In genomic region chr4:73222466-73223257, GRCh38 we compare ENCODE assay signal across 8 cellular contexts. TPM values are rescaled to one million over a fixed set of nuclear protein-coding genes. Genes with fewer than 3 reads are reported as not detected.
A peak's percentile ranks its signal among the peaks of the same experiment; 100 is the strongest.
DNase-seq lines count a peak whose midpoint lies in the region; ATAC-seq and TF ChIP-seq lines count a peak whose summit lies in the region.

No MANE protein-coding gene starts in this region.

- peaks cover 20% of the 10 kb centered on the region for H3K4me1 Mint-ChIP-seq in activated naive CD8-positive, alpha-beta T cell treated with anti-CD3 and anti-CD28 coated beads for 36 hours
- peaks cover 18% of the 10 kb centered on the region for H3K4me1 Mint-ChIP-seq in type B pancreatic cell (ENCODE audit: unreplicated experiment)

- H3K36me3 ChIP-seq in GM23248 (ENCODE audit: low read depth) (no peaks in the 10 kb centered on the region), KMS-11 (ENCODE audit: insufficient read depth) (no peaks in the 10 kb centered on the region), Peyer's patch (no peaks in the 10 kb centered on the region), prostate gland (no peaks in the 10 kb centered on the region)

- no peaks in the 10 kb centered on the region for H3K9me2 ChIP-seq in GM23248 (ENCODE audit: insufficient read depth)

- peaks cover 17% of the 10 kb centered on the region for H3K36me3 Mint-ChIP-seq in activated naive CD8-positive, alpha-beta T cell treated with anti-CD3 and anti-CD28 coated beads for 36 hours
- peaks cover 3% of the 10 kb centered on the region for H3K36me3 Mint-ChIP-seq in type B pancreatic cell

- H3K9me3 ChIP-seq in GM23248 (ENCODE audit: low read depth) (no peaks in the 10 kb centered on the region), Peyer's patch (no peaks in the 10 kb centered on the region), prostate gland (no peaks in the 10 kb centered on the region)

- H3K27me3 ChIP-seq in GM23248 (replicated peaks; ENCODE audit: insufficient read depth): no peaks in the 10 kb centered on the region
- no peaks in the 10 kb centered on the region for H3K27me3 ChIP-seq in KMS-11 (ENCODE audit: insufficient read depth, low read depth)
- no peaks in the 10 kb centered on the region for H3K27me3 ChIP-seq in Peyer's patch
- no peaks in the 10 kb centered on the region for H3K27me3 ChIP-seq in prostate gland (replicated peaks; ENCODE audit: insufficient read depth)

- TF ChIP-seq POLR2A in Peyer's patch (IDR thresholded peaks at IDR 0.05): peak; percentile 42
- peak; percentile 14 for TF ChIP-seq POLR2A in prostate gland (IDR thresholded peaks at IDR 0.05)

- H3K79me2 ChIP-seq in GM23248 (ENCODE audit: insufficient read depth) (peaks cover 100% of the 10 kb centered on the region), KMS-11 (ENCODE audit: insufficient read depth, low read depth) (peaks cover 64% of the 10 kb centered on the region)

- no peak overlapping the region for H3K27ac Mint-ChIP-seq in activated naive CD8-positive, alpha-beta T cell treated with anti-CD3 and anti-CD28 coated beads for 36 hours
- H3K27ac Mint-ChIP-seq in type B pancreatic cell: no peak overlapping the region

- H4K20me1 ChIP-seq in GM23248 (ENCODE audit: insufficient read depth) (peaks cover 2% of the 10 kb centered on the region; the same call in 1 of the 2 replicates), KMS-11 (ENCODE audit: insufficient read depth) (peaks cover 38% of the 10 kb centered on the region)

- intact Hi-C loops in Right ventricle myocardium superior (cut with DNase I): loop anchor here (5.0 kb wide), 1 partner anchor 35 kb away; the partner anchor contains the start of gene ANKRD17
- intact Hi-C loops in prostate gland (cut with DNase I): no loop called here

- H3K4me1 ChIP-seq in GM23248 (ENCODE audit: insufficient read depth) (peaks cover 32% of the 10 kb centered on the region), KMS-11 (ENCODE audit: low read depth, poor library complexity, severe bottlenecking) (peaks cover 49% of the 10 kb centered on the region), Peyer's patch (peaks cover 0 to 26% (median 3%) of the 10 kb centered on the region in 4 donors), prostate gland (replicated peaks) (no peaks in the 10 kb centered on the region)

- H3K4me3 ChIP-seq in GM23248 (peak overlapping the region; percentile 91), KMS-11 (IDR thresholded peaks at IDR 0.05; ENCODE audit: insufficient read depth, low read depth, low read length) (no peak overlapping the region), Peyer's patch (peak overlapping the region; percentile 10 to 56 (median 42)), prostate gland (peak overlapping the region; percentile 21 to 35)

- in situ Hi-C loops in GM23248 (cut with MboI): no loop called here

- H3F3A ChIP-seq in GM23248 (ENCODE audit: insufficient read depth): peaks cover 24% of the 10 kb centered on the region

- TF ChIP-seq CTCF in KMS-11 (conservative IDR thresholded peaks at IDR 0.05; ENCODE audit: low read depth, low read length) (no peak), Peyer's patch (IDR thresholded peaks at IDR 0.05) (no peak), prostate gland (IDR thresholded peaks at IDR 0.05) (no peak), type B pancreatic cell (conservative IDR thresholded peaks at IDR 0.05) (no peak)

- peak; percentile 98 for ATAC-seq in Right ventricle myocardium superior (ENCODE audit: poor library complexity)

- H3K27ac ChIP-seq in GM23248 (peak overlapping the region; percentile 89), KMS-11 (no peak overlapping the region), Peyer's patch (peak overlapping the region in 3 of 4 donors; percentile 74 to 90 (median 78)), prostate gland (peak overlapping the region; percentile 54 to 63)

- no peaks in the 10 kb centered on the region for H3K9me3 Mint-ChIP-seq in activated naive CD8-positive, alpha-beta T cell treated with anti-CD3 and anti-CD28 coated beads for 36 hours
- no peaks in the 10 kb centered on the region for H3K9me3 Mint-ChIP-seq in type B pancreatic cell

- H3K27me3 Mint-ChIP-seq in activated naive CD8-positive, alpha-beta T cell treated with anti-CD3 and anti-CD28 coated beads for 36 hours: no peaks in the 10 kb centered on the region
- no peaks in the 10 kb centered on the region for H3K27me3 Mint-ChIP-seq in type B pancreatic cell

- H3K4me3 Mint-ChIP-seq in activated naive CD8-positive, alpha-beta T cell treated with anti-CD3 and anti-CD28 coated beads for 36 hours: no peak overlapping the region
- no peak overlapping the region for H3K4me3 Mint-ChIP-seq in type B pancreatic cell

- peak overlapping the region; percentile 96 for H3K4me2 ChIP-seq in GM23248 (ENCODE audit: unreplicated experiment)
- H3K4me2 ChIP-seq in KMS-11: peak overlapping the region; percentile 12; the same call in 1 of the 2 replicates

- H2AFZ ChIP-seq in GM23248: peak overlapping the region; percentile 86
- no peak overlapping the region for H2AFZ ChIP-seq in KMS-11 (ENCODE audit: low read depth)

- H3K9ac ChIP-seq in GM23248: peak overlapping the region; percentile 88
- H3K9ac ChIP-seq in KMS-11: no peak overlapping the region

- peak; percentile 83 for DNase-seq in GM04504 (ENCODE audit: low read depth)
- DNase-seq in GM23248: peak; percentile 96
- peak in 1 of 3 donors; percentile 70 for DNase-seq in Peyer's patch
- DNase-seq in activated naive CD8-positive, alpha-beta T cell treated with anti-CD3 and anti-CD28 coated beads for 36 hours: peak; percentile 37
- no peak for DNase-seq in Right ventricle myocardium superior
- DNase-seq in prostate gland (ENCODE audit: low spot score): peak; percentile 73
- DNase-seq in type B pancreatic cell (ENCODE audit: extremely low spot score, unreplicated experiment): no peak

- 17 to 20% methylated on average over 6 of the region's 6 CpGs for whole genome bisulfite sequencing in GM23248 (ENCODE audit: low coverage in 1 of 2, low lambda C conversion rate in 2 of 2, missing lambda C conversion rate in 2 of 2), 2 experiments
- WGBS in prostate gland: 1% methylated on average over 6 of the region's 6 CpGs

RNA-seq across cellular contexts. Expression of gene ANKRD17, which starts 35.9 kb away (rescaled TPM):
- 34.8 and 61.0 TPM in 2 replicates for total RNA-seq in GM23248 (2014; rRNA removed; shearing (Covaris generic))
- 22.2 and 22.7 TPM in 2 replicates for polyA plus RNA-seq in GM23248 (2016; fragmentation: Nextera tagmentation; extraction: Ambion mirVana)
- total RNA-seq in Peyer's patch: 10 to 100 TPM; 61.7 to 92.0 (median 81.0) TPM
- total RNA-seq in activated naive CD8-positive, alpha-beta T cell treated with anti-CD3 and anti-CD28 coated beads for 36 hours: 10 to 100 TPM; 61.6 to 65.0 TPM
- total RNA-seq in Right ventricle myocardium superior: 46.0 TPM
- total RNA-seq in prostate gland: 10 to 100 TPM; 63.3 to 65.0 TPM
- total RNA-seq in type B pancreatic cell (ENCODE audit: low replicate concordance): 76.5 and 77.7 TPM in 2 replicates

Comparison
In these comparisons a context has a peak if more than half of its experiments do, and no peak if none do; other contexts are left out.
1. DNase-seq: peak in GM04504 (single experiment), GM23248 (single experiment), activated naive CD8-positive, alpha-beta T cell treated with anti-CD3 and anti-CD28 coated beads for 36 hours (single experiment) and prostate gland (single experiment); none in Right ventricle myocardium superior (single experiment) and type B pancreatic cell (single experiment).